1 cellular context compared by ENCODE assay signal in the genomic region with DNA sequence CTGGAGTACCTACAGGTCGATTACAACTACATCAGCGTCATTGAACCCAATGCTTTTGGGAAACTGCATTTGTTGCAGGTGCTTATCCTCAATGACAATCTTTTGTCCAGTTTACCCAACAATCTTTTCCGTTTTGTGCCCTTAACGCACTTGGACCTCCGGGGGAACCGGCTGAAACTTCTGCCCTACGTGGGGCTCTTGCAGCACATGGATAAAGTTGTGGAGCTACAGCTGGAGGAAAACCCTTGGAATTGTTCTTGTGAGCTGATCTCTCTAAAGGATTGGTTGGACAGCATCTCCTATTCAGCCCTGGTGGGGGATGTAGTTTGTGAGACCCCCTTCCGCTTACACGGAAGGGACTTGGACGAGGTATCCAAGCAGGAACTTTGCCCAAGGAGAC.
TF ChIP-seq lines count a peak whose summit lies in the region.

No MANE protein-coding gene starts in this region.

TF ChIP-seq in H1, 55 proteins besides CTCF, POLR2A, EP300 and RAD21:
- no peak for TF ChIP-seq BRCA1 (IDR thresholded peaks at IDR 0.05; ENCODE audit: low read depth, low read length)
- TF ChIP-seq SP4 (IDR thresholded peaks at IDR 0.05; ENCODE audit: low read length): no peak
- peak; percentile 66 for TF ChIP-seq RNF2 (IDR thresholded peaks at IDR 0.05; ENCODE audit: borderline replicate concordance, low read depth, low read length, missing control alignments, poor library complexity, severe bottlenecking)
- no peak for TF ChIP-seq CBX5 (IDR thresholded peaks at IDR 0.05; ENCODE audit: low read depth, low read length)
- peak; percentile 58 for TF ChIP-seq EZH2 (IDR thresholded peaks at IDR 0.05; ENCODE audit: low read depth, low read length, severe bottlenecking)
- TF ChIP-seq, protein P1, sequence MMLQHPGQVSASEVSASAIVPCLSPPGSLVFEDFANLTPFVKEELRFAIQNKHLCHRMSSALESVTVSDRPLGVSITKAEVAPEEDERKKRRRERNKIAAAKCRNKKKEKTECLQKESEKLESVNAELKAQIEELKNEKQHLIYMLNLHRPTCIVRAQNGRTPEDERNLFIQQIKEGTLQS (IDR thresholded peaks at IDR 0.05; ENCODE audit: insufficient read depth, low read depth, low read length): no peak
- peak; percentile 75; the same call in 1 of the 2 replicates for TF ChIP-seq SUZ12 (IDR thresholded peaks at IDR 0.05; ENCODE audit: low read length)
